Comparison of ENCODE assay signal across 28 cellular contexts in genomic region chr16:57668630-57669475, GRCh38. TPM values are rescaled to one million over a fixed set of nuclear protein-coding genes. Genes with fewer than 3 reads are reported as not detected.
DNase-seq lines count a peak whose midpoint lies in the region; ATAC-seq, FAIRE-seq and TF ChIP-seq lines count a peak whose summit lies in the region.
"Had no signal": no experiment of that assay in that cellular context is flagged by ENCODE, and none has a peak within 500 bp of the region (broad histone marks: within the 10 kb centered on the region; RNA-seq: fewer than 3 reads in every experiment).

No MANE protein-coding gene starts in this region.

- H3K27me3 Mint-ChIP-seq in H9 (ENCODE audit: low read depth): peaks cover 12% of the 10 kb centered on the region
- H3K27me3 Mint-ChIP-seq: activated naive CD8-positive, alpha-beta T cell treated with anti-CD3 and anti-CD28 coated beads, Interleukin-2, amount 50 U/mL, for 24 hours; stimulated activated naive CD8-positive, alpha-beta T cell treated with anti-CD3 and anti-CD28 coated beads, Interleukin-15, Interleukin-2, amounts not matched to agents 100 ng/mL and 50 ng/mL, for 24 hours had no signal

- TF ChIP-seq POLR2A in A549 (IDR thresholded peaks at IDR 0.05; ENCODE audit: low read length): no peak
- no peak for TF ChIP-seq POLR2A in H1 (IDR thresholded peaks at IDR 0.05; ENCODE audit: control extremely low read depth in 1 of 2, low read depth in 2 of 2, low read length in 2 of 2)

- no peaks in the 10 kb centered on the region for H3K23me2 ChIP-seq in H9 (ENCODE audit: insufficient read length, low read depth, low read length, poor library complexity, severe bottlenecking)
- no peaks in the 10 kb centered on the region for H3K23me2 ChIP-seq in H1 (ENCODE audit: low read depth, low read length)

- no peaks in the 10 kb centered on the region for H3K9me3 ChIP-seq in A549
- H3K9me3 ChIP-seq in H9 (ENCODE audit: control insufficient read depth, low read depth, low read length): no peaks in the 10 kb centered on the region
- H3K9me3 ChIP-seq in H1 (ENCODE audit: insufficient read depth in 2 of 2, low read depth in 1 of 2, low read length in 1 of 2): no peaks in the 10 kb centered on the region
- H3K9me3 ChIP-seq in neuronal stem cell (replicated peaks in 1 of 2; ENCODE audit: control insufficient read depth in 2 of 2, insufficient read depth in 1 of 2, low read depth in 1 of 2, low read length in 2 of 2): no peaks in the 10 kb centered on the region

- H2AK5ac ChIP-seq in H9 (ENCODE audit: insufficient read length, low read length) (no peak overlapping the region), H1 (ENCODE audit: low read depth, low read length) (0 out of 2 replicates have a peak overlapping the region, but pooled peaks have one; percentile 9), neuronal stem cell (ENCODE audit: low read depth, low read length) (peak overlapping the region; percentile 76)

- H3K4ac ChIP-seq in H9 (ENCODE audit: low read depth, low read length): no peak overlapping the region
- H3K4ac ChIP-seq in H1 (replicated peaks; ENCODE audit: insufficient read length, low read depth, low read length): no peak overlapping the region
- H3K4ac ChIP-seq in neuronal stem cell (ENCODE audit: low read length): no peak overlapping the region

- no peak overlapping the region for H3K14ac ChIP-seq in H9 (ENCODE audit: insufficient read depth, low read length)
- no peak overlapping the region for H3K14ac ChIP-seq in H1 (ENCODE audit: insufficient read length)
- peak overlapping the region; percentile 11 for H3K14ac ChIP-seq in neuronal stem cell (ENCODE audit: low read length)

- no peak overlapping the region for H3K23ac ChIP-seq in H9 (ENCODE audit: insufficient read length, low read depth, low read length)
- H3K23ac ChIP-seq in H1 (ENCODE audit: insufficient read length): no peak overlapping the region
- peak overlapping the region; percentile 2 for H3K23ac ChIP-seq in neuronal stem cell (ENCODE audit: low read depth, low read length, poor library complexity)

- ATAC-seq in A549: peak; percentile 1 to 2; a peak in 1 of 6 replicates
- ATAC-seq: activated naive CD8-positive, alpha-beta T cell treated with anti-CD3 and anti-CD28 coated beads, Interleukin-2, amount 50 U/mL, for 24 hours had no signal

- DNase-seq in A549 (ENCODE audit: low read depth in 1 of 2, low spot score in 1 of 2) (no peak), H9 (no peak), H1 (ENCODE audit: low read depth in 1 of 2, low spot score in 2 of 2) (no peak), neuronal stem cell (ENCODE audit: low spot score) (no peak), NCI-H774 (lab: John Stamatoyannopoulos, UW) (no peak), NOMO-1 (lab: John Stamatoyannopoulos, UW; ENCODE audit: unreplicated experiment in 2 of 2) (no peak), cerebellar cortex (ENCODE audit: low spot score) (no peak)
- DNase-seq: ACHN; activated CD4-positive, CD25-positive, alpha-beta regulatory T cell treated with anti-CD3 and anti-CD28 coated beads, Interleukin-2, amount 50 U/mL, for 72 hours; activated gamma-delta T cell; activated naive CD8-positive, alpha-beta T cell treated with anti-CD3 and anti-CD28 coated beads, Interleukin-2, amount 50 U/mL, for 24 hours; effector CD4-positive, alpha-beta T cell; KG1; kidney glomerular epithelial cell; MM.1S; NCI-H1417 treated with DMSO at 0.1 percent for 48 hours; NCI-H2081 treated with DMSO at 0.1 percent for 48 hours; NCI-H345 had no signal

- H3K18ac ChIP-seq in H9 (ENCODE audit: insufficient read length, low read depth, low read length) (no peak overlapping the region), H1 (ENCODE audit: extremely low read depth, low read length) (no peak overlapping the region), neuronal stem cell (ENCODE audit: low read length) (no peak overlapping the region)

- no peak overlapping the region for H3K9ac ChIP-seq in H9 (ENCODE audit: extremely low read depth, insufficient read length, low read length)
- no peak overlapping the region; a peak in 1 of 7 replicates for H3K9ac ChIP-seq in H1 (replicated peaks in 1 of 4; ENCODE audit: extremely low read depth in 1 of 4, low read depth in 3 of 4, low read length in 3 of 4)
- H3K9ac ChIP-seq in neuronal stem cell (ENCODE audit: low read depth, low read length, poor library complexity): no peak overlapping the region

- H2BK12ac ChIP-seq in H9 (ENCODE audit: insufficient read length, low read depth, low read length) (no peak overlapping the region), H1 (ENCODE audit: low read depth, low read length) (0 out of 2 replicates have a peak overlapping the region, but pooled peaks have one; percentile 50), neuronal stem cell (ENCODE audit: low read length) (no peak overlapping the region)

- no peak overlapping the region for H3T11ph ChIP-seq in H9 (ENCODE audit: low read length)

- H3K4me2 ChIP-seq in A549: no peak overlapping the region
- no peak overlapping the region for H3K4me2 ChIP-seq in H9 (ENCODE audit: insufficient read depth, insufficient read length, low read length)
- no peak overlapping the region for H3K4me2 ChIP-seq in H1 (ENCODE audit: insufficient read depth in 1 of 2, low read depth in 2 of 2, low read length in 2 of 2)
- H3K4me2 ChIP-seq in neuronal stem cell (ENCODE audit: insufficient read depth, low read length, poor library complexity, severe bottlenecking): no peak overlapping the region

- no peak overlapping the region for H4K8ac ChIP-seq in H9 (replicated peaks; ENCODE audit: insufficient read length, low read depth, low read length)
- H4K8ac ChIP-seq in H1 (ENCODE audit: extremely low read depth, insufficient read depth, low read length): peak overlapping the region; percentile 0; the same call in 1 of the 2 replicates
- H4K8ac ChIP-seq in neuronal stem cell (ENCODE audit: low read depth, low read length): no peak overlapping the region

- WGBS in A549 (ENCODE audit: missing lambda C conversion rate): 91% methylated on average over 19 of the region's 20 CpGs
- no CpG with 5 or more reads among the region's 20 CpGs for WGBS in H9 (ENCODE audit: extremely low coverage, insufficient read length, low lambda C conversion rate)
- WGBS in H1 (ENCODE audit: extremely low coverage in 1 of 2, insufficient coverage in 1 of 2, insufficient read length in 1 of 2, insufficient replicate concordance in 2 of 2, low coverage in 1 of 2, low lambda C conversion rate in 2 of 2, missing lambda C conversion rate in 1 of 2), 2 experiments: 89% methylated on average over 20 of the region's 20 CpGs; no CpG with 5 or more reads in 1 of the 2 experiments
- WGBS in neuronal stem cell (ENCODE audit: extremely low coverage in 2 of 2, insufficient read length in 2 of 2, insufficient replicate concordance in 1 of 2), 2 donors: no CpG with 5 or more reads among the region's 20 CpGs

- no peak overlapping the region for H3K4me3 Mint-ChIP-seq in H9
- H3K4me3 Mint-ChIP-seq: activated naive CD8-positive, alpha-beta T cell treated with anti-CD3 and anti-CD28 coated beads, Interleukin-2, amount 50 U/mL, for 24 hours; stimulated activated naive CD8-positive, alpha-beta T cell treated with anti-CD3 and anti-CD28 coated beads, Interleukin-15, Interleukin-2, amounts not matched to agents 100 ng/mL and 50 ng/mL, for 24 hours; T-helper 1 cell treated with Interleukin-12 subunit alpha and Interleukin-12 subunit beta and Interleukin-4 antibody, amounts not matched to agents 30 μg/mL and 1 μg/mL, for 36 hours had no signal

- H3K4me1 ChIP-seq in A549 (peaks cover 16% of the 10 kb centered on the region), H9 (ENCODE audit: insufficient read depth, low read length) (no peaks in the 10 kb centered on the region), H1 (replicated peaks in 1 of 4; ENCODE audit: control insufficient read depth in 3 of 4, insufficient read depth in 4 of 4, low read length in 3 of 4) (peaks cover 0 to 4% (median 0%) of the 10 kb centered on the region in 4 experiments; a peak in 3 of 7 replicates), neuronal stem cell (ENCODE audit: control insufficient read depth in 2 of 2, insufficient read depth in 1 of 2, low read depth in 1 of 2, low read length in 2 of 2) (peaks cover 3 to 6% of the 10 kb centered on the region in 2 donors)

- TF ChIP-seq EP300 in A549 (IDR thresholded peaks at IDR 0.05): no peak
- no peak for TF ChIP-seq EP300 in H1 (IDR thresholded peaks at IDR 0.05; ENCODE audit: borderline replicate concordance in 1 of 2, low read depth in 2 of 2, low read length in 2 of 2)

- H2AFZ ChIP-seq in H9 (ENCODE audit: low read length) (no peak overlapping the region), H1 (ENCODE audit: low read length) (no peak overlapping the region), neuronal stem cell (ENCODE audit: low read length) (no peak overlapping the region)

- H4K5ac ChIP-seq in H9 (ENCODE audit: insufficient read length, low read depth, low read length) (no peak overlapping the region), H1 (ENCODE audit: insufficient read length, low read depth, low read length) (no peak overlapping the region)

- POLR2A ChIA-PET in A549 (lab: Yijun Ruan, JAX) (no interaction called here), H1 (lab: Charles Lee; ENCODE audit: partially characterized antibody) (no interaction called here)

- H3K79me1 ChIP-seq in H9 (ENCODE audit: insufficient read depth, low read depth, low read length, poor library complexity, severe bottlenecking) (no peaks in the 10 kb centered on the region), H1 (ENCODE audit: low read depth, low read length) (no peaks in the 10 kb centered on the region), neuronal stem cell (ENCODE audit: low read depth, low read length) (no peaks in the 10 kb centered on the region)

- FAIRE-seq in A549 (lab: Jason Lieb, UNC) (no peak), H1 (lab: Jason Lieb, UNC) (no peak)
- FAIRE-seq: GM18507 had no signal

- H3K36me3 ChIP-seq in H1 (ENCODE audit: control insufficient read depth in 2 of 4, insufficient read depth in 4 of 4, low read length in 3 of 4) (no peaks in the 10 kb centered on the region), neuronal stem cell (replicated peaks in 1 of 2; ENCODE audit: control insufficient read depth in 2 of 2, insufficient read depth in 2 of 2, low read length in 2 of 2) (peaks cover 5 to 13% of the 10 kb centered on the region in 2 donors)

- no peaks in the 10 kb centered on the region for H3K79me2 ChIP-seq in H9 (ENCODE audit: insufficient read depth, low read length)
- H3K79me2 ChIP-seq in H1 (ENCODE audit: control insufficient read depth in 1 of 2, insufficient read depth in 2 of 2, low read length in 2 of 2): no peaks in the 10 kb centered on the region

- H4K20me1 ChIP-seq in H9 (ENCODE audit: control insufficient read depth, insufficient read depth, insufficient read length): no peaks in the 10 kb centered on the region
- H4K20me1 ChIP-seq in H1 (replicated peaks in 1 of 2; ENCODE audit: control insufficient read depth in 1 of 2, insufficient read depth in 2 of 2, low read length in 2 of 2): no peaks in the 10 kb centered on the region

- H2BK120ac ChIP-seq in H9 (ENCODE audit: low read depth, low read length, poor library complexity, severe bottlenecking): no peak overlapping the region
- no peak overlapping the region for H2BK120ac ChIP-seq in H1 (replicated peaks; ENCODE audit: low read depth, low read length)
- H2BK120ac ChIP-seq in neuronal stem cell (ENCODE audit: low read depth, low read length): no peak overlapping the region

- H3K27ac Mint-ChIP-seq in H9: peak overlapping the region in 2 of 3 experiments; percentile 53 to 83; a peak in 3 of 7 replicates
- H3K27ac Mint-ChIP-seq: activated naive CD8-positive, alpha-beta T cell treated with anti-CD3 and anti-CD28 coated beads, Interleukin-2, amount 50 U/mL, for 24 hours; stimulated activated naive CD8-positive, alpha-beta T cell treated with anti-CD3 and anti-CD28 coated beads, Interleukin-15, Interleukin-2, amounts not matched to agents 100 ng/mL and 50 ng/mL, for 24 hours; T-helper 1 cell treated with Interleukin-12 subunit alpha and Interleukin-12 subunit beta and Interleukin-4 antibody, amounts not matched to agents 30 μg/mL and 1 μg/mL, for 36 hours had no signal

- TF ChIP-seq CTCF in A549 (IDR thresholded peaks at IDR 0.05) (no peak), H9 (conservative IDR thresholded peaks at IDR 0.05) (no peak), H1 (IDR thresholded peaks at IDR 0.05; ENCODE audit: control extremely low read depth in 1 of 3, insufficient read depth in 1 of 3, low read depth in 1 of 3, low read length in 3 of 3) (no peak)

- H3K27ac ChIP-seq in A549 (peak overlapping the region; percentile 61 to 71; a peak in 4 of 6 replicates), H9 (ENCODE audit: insufficient read length, low read depth, low read length) (no peak overlapping the region), H1 (ENCODE audit: low read depth, low read length) (no peak overlapping the region), neuronal stem cell (replicated peaks; ENCODE audit: low read length) (no peak overlapping the region)
- H3K27ac ChIP-seq: SK-N-MC had no signal

- CTCF ChIA-PET in A549 (lab: Yijun Ruan, JAX): interaction anchor here (0.6 to 4.7 kb wide), 5 partner anchors 10 to 92 kb away, joined by 3 to 21 read pairs (median 4); no protein-coding TSS in a partner anchor
- CTCF ChIA-PET in H1 (lab: Charles Lee; ENCODE audit: partially characterized antibody): interaction anchor here (0.6 to 6.7 kb wide), 14 partner anchors 8 to 309 kb away, joined by 3 to 47 read pairs (median 8); no protein-coding TSS in a partner anchor

- H3K4me3 ChIP-seq in A549 (no peak overlapping the region), H1 (ENCODE audit: extremely low read depth in 1 of 4, insufficient read depth in 2 of 4, low read depth in 3 of 4, low read length in 4 of 4) (no peak overlapping the region), neuronal stem cell (ENCODE audit: low read length in 2 of 2) (no peak overlapping the region)
- H3K4me3 ChIP-seq: lung, SK-N-MC had no signal

- H2BK20ac ChIP-seq in H9 (ENCODE audit: low read depth, low read length, poor library complexity, severe bottlenecking): no peak overlapping the region
- no peak overlapping the region for H2BK20ac ChIP-seq in H1 (ENCODE audit: low read length)

- H3K27me3 ChIP-seq in H9 (ENCODE audit: insufficient read depth, low read length): no peaks in the 10 kb centered on the region
- no peaks in the 10 kb centered on the region for H3K27me3 ChIP-seq in H1 (replicated peaks in 1 of 4; ENCODE audit: control insufficient read depth in 3 of 4, extremely low read depth in 1 of 4, insufficient read depth in 3 of 4, low read length in 3 of 4)
- H3K27me3 ChIP-seq in neuronal stem cell (ENCODE audit: control insufficient read depth in 3 of 3, insufficient read depth in 3 of 3, low read depth in 1 of 3, low read length in 3 of 3): peaks cover 0 to 11% (median 0%) of the 10 kb centered on the region in 3 experiments

- no peaks in the 10 kb centered on the region for H3K9me3 Mint-ChIP-seq in H9
- H3K9me3 Mint-ChIP-seq: activated naive CD8-positive, alpha-beta T cell treated with anti-CD3 and anti-CD28 coated beads, Interleukin-2, amount 50 U/mL, for 24 hours; stimulated activated naive CD8-positive, alpha-beta T cell treated with anti-CD3 and anti-CD28 coated beads, Interleukin-15, Interleukin-2, amounts not matched to agents 100 ng/mL and 50 ng/mL, for 24 hours; T-helper 1 cell treated with Interleukin-12 subunit alpha and Interleukin-12 subunit beta and Interleukin-4 antibody, amounts not matched to agents 30 μg/mL and 1 μg/mL, for 36 hours had no signal

- no peak for TF ChIP-seq RAD21 in A549 (conservative IDR thresholded peaks at IDR 0.05 in 1 of 2, IDR thresholded peaks at IDR 0.05 in 1 of 2)
- TF ChIP-seq RAD21 in H1 (IDR thresholded peaks at IDR 0.05 in 1 of 2, conservative IDR thresholded peaks at IDR 0.05 in 1 of 2; ENCODE audit: low read depth in 2 of 2, low read length in 2 of 2): no peak

- H4K91ac ChIP-seq in H9 (ENCODE audit: insufficient read length, low read depth, low read length) (no peak overlapping the region), H1 (replicated peaks; ENCODE audit: insufficient read length, low read length) (no peak overlapping the region), neuronal stem cell (ENCODE audit: low read depth, low read length, poor library complexity) (no peak overlapping the region)

- H3K36me3 Mint-ChIP-seq in H9 (ENCODE audit: insufficient read depth in 1 of 3, low read depth in 3 of 3): no peaks in the 10 kb centered on the region; a peak in 1 of 7 replicates

- H2BK5ac ChIP-seq in H9 (ENCODE audit: insufficient read length, low read length) (no peak overlapping the region), H1 (ENCODE audit: low read depth, low read length) (peak overlapping the region; percentile 60; the same call in 1 of the 2 replicates), neuronal stem cell (ENCODE audit: low read length) (no peak overlapping the region)

- H3K56ac ChIP-seq in H9 (ENCODE audit: insufficient read length, low read depth, low read length): no peak overlapping the region
- no peak overlapping the region for H3K56ac ChIP-seq in H1 (replicated peaks; ENCODE audit: insufficient read length, low read depth, low read length)

- 0 out of 4 replicates have a peak, but pooled peaks cover 0 to 2% of the 10 kb centered on the region in 2 experiments for H3K4me1 Mint-ChIP-seq in H9
- H3K4me1 Mint-ChIP-seq: activated naive CD8-positive, alpha-beta T cell treated with anti-CD3 and anti-CD28 coated beads, Interleukin-2, amount 50 U/mL, for 24 hours had no signal

- H2BK15ac ChIP-seq in H9 (ENCODE audit: low read depth, low read length) (no peak overlapping the region), H1 (ENCODE audit: low read length) (no peak overlapping the region), neuronal stem cell (ENCODE audit: low read length) (no peak overlapping the region)

RNA-seq across cellular contexts. Expression of gene ADGRG3, which starts 0.7 kb away (rescaled TPM):
- polyA plus RNA-seq in A549 (2011; rRNA removed): 0.45 and 0.77 TPM in 2 replicates
- 0.17 and 0.22 TPM in 2 replicates for polyA plus RNA-seq in A549 (2012; cell fraction: cytosol; rRNA removed)
- polyA plus RNA-seq in A549 (2012; cell fraction: nucleus; rRNA removed): 0.70 and 0.87 TPM in 2 replicates
- polyA plus RNA-seq in A549 (2017; fragmentation: RNase III; extraction: RNeasy Plus Mini Kit Qiagen cat#74134 plus additional on column Dnase treatment): 0.17 to 0.34 TPM (median 0.25 TPM) in 3 replicates
- polyA minus RNA-seq in A549 (2011; rRNA and poly(A)+ RNA removed): 0.41 and 1.2 TPM in 2 replicates
- total RNA-seq in H9 (2021): 0.46 and 0.64 TPM in 2 replicates
- total RNA-seq in H1 (2021; fragmentation: NEBNext Ultra II Directional; extraction: Animal tissue kit (Norgen Biotek cat#: 25700)): 0.15 and 0.28 TPM in 2 replicates
- polyA plus RNA-seq in H1 (2011; rRNA removed): 0.94 and 0.98 TPM in 2 replicates
- polyA plus RNA-seq in H1 (2011; cell fraction: cytosol; rRNA removed): 1.00 TPM
- polyA plus RNA-seq in H1 (2011; cell fraction: nucleus; rRNA removed): 0.87 TPM
- 0.64 to 1.4 TPM (median 0.87 TPM) in 4 replicates for polyA plus RNA-seq in H1 (2012, experiment 1 of 2)
- polyA plus RNA-seq in H1 (2012, experiment 2 of 2): 0.42 TPM
- polyA plus RNA-seq in H1 (2013, experiment 1 of 2): 0.20 TPM
- 0.52 TPM for polyA plus RNA-seq in H1 (2013, experiment 2 of 2)
- polyA minus RNA-seq in H1 (2011; rRNA and poly(A)+ RNA removed): 0.59 and 0.69 TPM in 2 replicates
- not detected for polyA minus RNA-seq in H1 (2011; cell fraction: cytosol; rRNA and poly(A)+ RNA removed)
- polyA minus RNA-seq in H1 (2011; cell fraction: nucleus; rRNA and poly(A)+ RNA removed): 0.60 TPM
- polyA plus RNA-seq in neuronal stem cell (2013, experiment 1 of 2): 0.25 TPM
- polyA plus RNA-seq in neuronal stem cell (2013, experiment 2 of 2): 0.33 TPM
- total RNA-seq: fibroblast of villous mesenchyme, OCI-LY7 had no signal
- polyA plus RNA-seq: BJ had no signal

RNA-seq across cellular contexts. Expression of gene DRC7, which starts 25.8 kb away (rescaled TPM):
- 0.17 and 0.28 TPM in 2 replicates for polyA plus RNA-seq in A549 (2011; rRNA removed)
- 0.05 and 0.19 TPM in 2 replicates for polyA plus RNA-seq in A549 (2012; cell fraction: cytosol; rRNA removed)
- 0.11 and 0.20 TPM in 2 replicates for polyA plus RNA-seq in A549 (2012; cell fraction: nucleus; rRNA removed)
- 0.10 to 0.28 TPM (median 0.10 TPM) in 3 replicates for polyA plus RNA-seq in A549 (2017; fragmentation: RNase III; extraction: RNeasy Plus Mini Kit Qiagen cat#74134 plus additional on column Dnase treatment)
- polyA minus RNA-seq in A549 (2011; rRNA and poly(A)+ RNA removed): 0.91 TPM in 1 of 2 replicates, not detected in the other
- total RNA-seq in H9 (2021): 0.72 TPM in 1 of 2 replicates, not detected in the other
- not detected in 2 replicates for total RNA-seq in H1 (2021; fragmentation: NEBNext Ultra II Directional; extraction: Animal tissue kit (Norgen Biotek cat#: 25700))
- 0.13 and 0.14 TPM in 2 replicates for polyA plus RNA-seq in H1 (2011; rRNA removed)
- 0.16 TPM for polyA plus RNA-seq in H1 (2011; cell fraction: cytosol; rRNA removed)
- polyA plus RNA-seq in H1 (2011; cell fraction: nucleus; rRNA removed): 0.27 TPM
- polyA plus RNA-seq in H1 (2012, experiment 1 of 2): 0.23 to 0.48 TPM (median 0.27 TPM) in 3 of 4 replicates, not detected in the other
- not detected for polyA plus RNA-seq in H1 (2012, experiment 2 of 2)
- polyA plus RNA-seq in H1 (2013, experiment 1 of 2): 0.06 TPM
- 0.04 TPM for polyA plus RNA-seq in H1 (2013, experiment 2 of 2)
- 0.09 TPM in 1 of 2 replicates, not detected in the other for polyA minus RNA-seq in H1 (2011; rRNA and poly(A)+ RNA removed)
- not detected for polyA minus RNA-seq in H1 (2011; cell fraction: cytosol; rRNA and poly(A)+ RNA removed)
- polyA minus RNA-seq in H1 (2011; cell fraction: nucleus; rRNA and poly(A)+ RNA removed): not detected
- 0.28 TPM for polyA plus RNA-seq in neuronal stem cell (2013, experiment 1 of 2)
- polyA plus RNA-seq in neuronal stem cell (2013, experiment 2 of 2): 0.21 TPM
- total RNA-seq: epithelial cell of proximal tubule, fibroblast of villous mesenchyme, skeletal muscle tissue had no signal
- polyA plus RNA-seq: BJ had no signal

RNA-seq across cellular contexts. Expression of gene ADGRG1, which starts 40.4 kb away (rescaled TPM):
- polyA plus RNA-seq in A549 (2011; rRNA removed): 28.3 and 37.7 TPM in 2 replicates
- 46.7 and 66.1 TPM in 2 replicates for polyA plus RNA-seq in A549 (2012; cell fraction: cytosol; rRNA removed)
- 102 and 106 TPM in 2 replicates for polyA plus RNA-seq in A549 (2012; cell fraction: nucleus; rRNA removed)
- 91.8 to 142 TPM (median 130 TPM) in 3 replicates for polyA plus RNA-seq in A549 (2017; fragmentation: RNase III; extraction: RNeasy Plus Mini Kit Qiagen cat#74134 plus additional on column Dnase treatment)
- 31.9 and 33.7 TPM in 2 replicates for polyA minus RNA-seq in A549 (2011; rRNA and poly(A)+ RNA removed)
- 0.57 and 1.1 TPM in 2 replicates for total RNA-seq in H9 (2021)
- 0.78 and 1.3 TPM in 2 replicates for total RNA-seq in H1 (2021; fragmentation: NEBNext Ultra II Directional; extraction: Animal tissue kit (Norgen Biotek cat#: 25700))
- polyA plus RNA-seq in H1 (2011; rRNA removed): 2.6 and 2.9 TPM in 2 replicates
- polyA plus RNA-seq in H1 (2011; cell fraction: cytosol; rRNA removed): 1.3 TPM
- 1.6 TPM for polyA plus RNA-seq in H1 (2011; cell fraction: nucleus; rRNA removed)
- 0.99 to 2.2 TPM (median 1.4 TPM) in 4 replicates for polyA plus RNA-seq in H1 (2012, experiment 1 of 2)
- 1.4 TPM for polyA plus RNA-seq in H1 (2012, experiment 2 of 2)
- 2.8 TPM for polyA plus RNA-seq in H1 (2013, experiment 1 of 2)
- 3.7 TPM for polyA plus RNA-seq in H1 (2013, experiment 2 of 2)
- 1.2 and 1.7 TPM in 2 replicates for polyA minus RNA-seq in H1 (2011; rRNA and poly(A)+ RNA removed)
- polyA minus RNA-seq in H1 (2011; cell fraction: cytosol; rRNA and poly(A)+ RNA removed): 0.81 TPM
- polyA minus RNA-seq in H1 (2011; cell fraction: nucleus; rRNA and poly(A)+ RNA removed): 3.1 TPM
- 127 TPM for polyA plus RNA-seq in neuronal stem cell (2013, experiment 1 of 2)
- 124 TPM for polyA plus RNA-seq in neuronal stem cell (2013, experiment 2 of 2)
- total RNA-seq: OCI-LY7 had no signal

Comparison
In these comparisons a context has a peak if more than half of its experiments do, and no peak if none do; other contexts are left out.
1. H3K27ac ChIP-seq: peak in A549 (2 of 2); none in H9 (single experiment), H1 (single experiment) and neuronal stem cell (single experiment).